ENCODE assay signal across 9 cellular contexts in genomic region chr15:32716960-32717289, GRCh38. TPM values are rescaled to one million over a fixed set of nuclear protein-coding genes. Genes with fewer than 3 reads are reported as not detected.
DNase-seq lines count a peak whose midpoint lies in the region; ATAC-seq and TF ChIP-seq lines count a peak whose summit lies in the region.
"Had no signal": no experiment of that assay in that cellular context is flagged by ENCODE, and none has a peak within 500 bp of the region (broad histone marks: within the 10 kb centered on the region; RNA-seq: fewer than 3 reads in every experiment).

No MANE protein-coding gene starts in this region.

- peaks cover 7% of the 10 kb centered on the region for H3K27me3 ChIP-seq in MG63
- peaks cover 20% of the 10 kb centered on the region for H3K27me3 ChIP-seq in fibroblast of lung (ENCODE audit: control insufficient read depth, insufficient read depth, low read length)

- no peaks in the 10 kb centered on the region for H4K20me1 ChIP-seq in fibroblast of lung (ENCODE audit: control insufficient read depth, extremely low read depth, insufficient read depth, low read length)

- H2AFZ ChIP-seq in fibroblast of lung (ENCODE audit: low read length) = no peak overlapping the region

- H3K4me3 ChIP-seq in MG63 = peak overlapping the region; percentile 53
- H3K4me3 ChIP-seq in fibroblast of lung (replicated peaks in 1 of 4; ENCODE audit: control extremely low read depth in 1 of 4, insufficient read depth in 1 of 4, low read depth in 3 of 4, low read length in 4 of 4) = peak overlapping the region; percentile 28 to 72 (median 47)

- no peaks in the 10 kb centered on the region for H3K9me3 ChIP-seq in MG63
- no peaks in the 10 kb centered on the region for H3K9me3 ChIP-seq in fibroblast of lung (ENCODE audit: control insufficient read depth, insufficient read depth, low read depth, low read length)

- H3K79me2 ChIP-seq in fibroblast of lung (ENCODE audit: control insufficient read depth, insufficient read depth, low read length) = peaks cover 36% of the 10 kb centered on the region

- ATAC-seq in GM18502 (IDR thresholded peaks at IDR 0.05; ENCODE audit: poor library complexity, unreplicated experiment) (no peak), left lobe of liver (no peak)

- H3K36me3 ChIP-seq in MG63 = no peaks in the 10 kb centered on the region; the same call in 1 of the 2 replicates
- peaks cover 2% of the 10 kb centered on the region for H3K36me3 ChIP-seq in fibroblast of lung (ENCODE audit: control insufficient read depth, insufficient read depth, low read length)

- DNase-seq in CD1c-positive myeloid dendritic cell (ENCODE audit: extremely low spot score) = peak; percentile 17
- no peak for DNase-seq in MG63
- peak in 1 of 2 donors; percentile 40 for DNase-seq in fibroblast of lung (ENCODE audit: low read depth in 2 of 2)
- peak; percentile 12 for DNase-seq in pons (ENCODE audit: low spot score)
- no peak for DNase-seq in COLO829 (ENCODE audit: low spot score)
- no peak for DNase-seq in EL
- no peak for DNase-seq in left lobe of liver (ENCODE audit: low spot score)
- DNase-seq: NCI-H524 treated with DMSO at 0.1 percent for 48 hours had no signal

- no peak for TF ChIP-seq CTCF in fibroblast of lung (conservative IDR thresholded peaks at IDR 0.05 in 1 of 2, IDR thresholded peaks at IDR 0.05 in 1 of 2; ENCODE audit: low read depth in 1 of 2, low read length in 2 of 2)

- H3K4me1 ChIP-seq in fibroblast of lung (ENCODE audit: control insufficient read depth, extremely low read depth, insufficient read depth, low read length) = peaks cover 2% of the 10 kb centered on the region

- peak overlapping the region; percentile 65 for H3K27ac ChIP-seq in fibroblast of lung (ENCODE audit: insufficient read depth, low read length)

- H3K4me2 ChIP-seq in fibroblast of lung (ENCODE audit: extremely low read depth, insufficient read depth, low read length) = peak overlapping the region; percentile 77

- H3K9ac ChIP-seq in fibroblast of lung (ENCODE audit: insufficient read depth, low read length) = peak overlapping the region; percentile 74

RNA-seq across cellular contexts. Expression of gene GREM1, which starts 0.9 kb away (rescaled TPM):
- total RNA-seq in MG63 (2014; rRNA removed; shearing (Covaris generic); ENCODE audit: low replicate concordance) = 27.3 and 30.7 TPM in 2 replicates
- total RNA-seq in fibroblast of lung (113 and 364 TPM in 2 replicates), left lobe of liver (2.2 TPM)
- 489 and 1,863 TPM in 2 replicates for polyA plus RNA-seq in fibroblast of lung
- 296 and 1,126 TPM in 2 replicates for polyA plus RNA-seq in fibroblast of lung (2012)
- 518 and 1,500 TPM in 2 replicates for polyA minus RNA-seq in fibroblast of lung (ENCODE audit: low replicate concordance)

Comparison
In these comparisons a context has a peak if more than half of its experiments do, and no peak if none do; other contexts are left out.
1. DNase-seq: peak in CD1c-positive myeloid dendritic cell (single experiment) and pons (single experiment); none in MG63 (single experiment), COLO829 (single experiment), EL (single experiment) and left lobe of liver (single experiment).